In the genomic region with DNA sequence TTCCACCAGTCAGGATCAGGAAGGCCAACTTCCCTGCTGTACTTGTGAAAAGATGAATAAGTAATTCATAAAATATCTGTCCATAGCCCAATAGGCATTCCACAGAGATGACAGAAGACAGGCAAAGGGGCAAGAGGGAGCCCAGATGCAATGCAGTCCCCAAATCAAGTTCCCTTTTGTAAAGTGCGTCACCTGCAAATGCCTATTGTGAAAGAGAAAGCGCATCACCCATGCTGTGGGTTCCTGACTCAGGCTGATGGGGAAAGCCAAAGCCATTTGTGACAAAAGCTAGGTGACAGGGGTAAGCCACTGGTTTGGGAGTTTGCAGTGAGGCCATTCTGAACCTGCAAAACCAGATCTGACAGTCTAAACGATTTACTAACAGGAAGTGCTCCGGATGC, we compare ENCODE assay signal across 12 cellular contexts.
DNase-seq lines count a peak whose midpoint lies in the region; ATAC-seq and TF ChIP-seq lines count a peak whose summit lies in the region.
"Had no signal": no experiment of that assay in that cellular context is flagged by ENCODE, and none has a peak within 500 bp of the region (broad histone marks: within the 10 kb centered on the region; RNA-seq: fewer than 3 reads in every experiment).

No MANE protein-coding gene starts in this region.

- H3K36me3 Mint-ChIP-seq in activated T-helper 2 cell treated with anti-CD3 and anti-CD28 coated beads, Interferon-gamma antibody, Interleukin-2, Interleukin-4, amounts not matched to agents 10 μg/mL and 5 μg/mL and 100 μg/mL, durations not matched to agents 14 hours and 24 hours and 36 hours (ENCODE audit: low read depth) = no peaks in the 10 kb centered on the region

- no peak overlapping the region for H3K27ac ChIP-seq in hepatocyte
- H3K27ac ChIP-seq in stomach = no peak overlapping the region
- H3K27ac ChIP-seq: left ventricle myocardium inferior had no signal

- peak overlapping the region; percentile 14 for H3K27ac Mint-ChIP-seq in activated T-helper 2 cell treated with anti-CD3 and anti-CD28 coated beads, Interferon-gamma antibody, Interleukin-2, Interleukin-4, amounts not matched to agents 10 μg/mL and 5 μg/mL and 100 μg/mL, durations not matched to agents 14 hours and 24 hours and 36 hours

- no peak overlapping the region for H3K4me2 ChIP-seq in hepatocyte

- no peak for TF ChIP-seq EP300 in stomach (IDR thresholded peaks at IDR 0.05)

- peaks cover 2% of the 10 kb centered on the region for H3K27me3 Mint-ChIP-seq in activated T-helper 2 cell treated with anti-CD3 and anti-CD28 coated beads, Interferon-gamma antibody, Interleukin-2, Interleukin-4, amounts not matched to agents 10 μg/mL and 5 μg/mL and 100 μg/mL, durations not matched to agents 14 hours and 24 hours and 36 hours (ENCODE audit: low read depth)

- H3K4me1 ChIP-seq in hepatocyte (ENCODE audit: insufficient read depth) (no peaks in the 10 kb centered on the region), stomach (no peaks in the 10 kb centered on the region)
- H3K4me1 ChIP-seq: left ventricle myocardium inferior had no signal

- no peaks in the 10 kb centered on the region for H3K79me2 ChIP-seq in hepatocyte

- no peaks in the 10 kb centered on the region for H4K20me1 ChIP-seq in hepatocyte (ENCODE audit: insufficient read depth, poor library complexity, severe bottlenecking)

- no peak for TF ChIP-seq POLR2A in stomach (IDR thresholded peaks at IDR 0.05)

- intact Hi-C loops in activated T-helper 2 cell treated with anti-CD3 and anti-CD28 coated beads, Interferon-gamma antibody, Interleukin-2, Interleukin-4, amounts not matched to agents 10 μg/mL and 5 μg/mL and 100 μg/mL, durations not matched to agents 14 hours and 24 hours and 36 hours (cut with micrococcal nuclease) = no loop called here
- intact Hi-C loops in stomach (cut with DNase I; ENCODE audit: low total_unique reads) = no loop called here

- no peak overlapping the region for H2AFZ ChIP-seq in hepatocyte

- peak; percentile 59 for DNase-seq in stimulated activated CD4-positive, alpha-beta T cell treated with anti-CD3 and anti-CD28 coated beads, Interleukin-1b, Interleukin-23, amount 100 ng/mL, for 48 hours
- no peak for DNase-seq in stimulated activated CD4-positive, alpha-beta T cell treated with anti-CD3 and anti-CD28 coated beads, Interleukin-2, amount 100 ng/mL, for 48 hours
- DNase-seq in LNCaP clone FGC (ENCODE audit: low read depth) = peak; percentile 4
- DNase-seq in activated T-helper 2 cell treated with anti-CD3 and anti-CD28 coated beads, Interferon-gamma antibody, Interleukin-2, Interleukin-4, amounts not matched to agents 10 μg/mL and 5 μg/mL and 100 μg/mL, durations not matched to agents 14 hours and 24 hours and 36 hours (ENCODE audit: low spot score) = peak; percentile 31
- DNase-seq in hepatocyte (ENCODE audit: low spot score) = no peak
- DNase-seq in stomach = no peak
- DNase-seq: left ventricle myocardium inferior; NCI-H187; stimulated activated CD4-positive, alpha-beta T cell treated with anti-CD3 and anti-CD28 coated beads, Interleukin-4, amount 100 ng/mL, for 24 hours had no signal

- no peak for ATAC-seq in HG03520 (IDR thresholded peaks at IDR 0.05; ENCODE audit: unreplicated experiment)
- ATAC-seq in HG02763 (IDR thresholded peaks at IDR 0.05; ENCODE audit: unreplicated experiment) = no peak
- ATAC-seq: Panc1 had no signal

- H3K4me3 ChIP-seq in LNCaP clone FGC (ENCODE audit: low read depth, low read length) (no peak overlapping the region), hepatocyte (no peak overlapping the region), stomach (no peak overlapping the region)
- H3K4me3 ChIP-seq: left ventricle myocardium inferior had no signal

- H3K36me3 ChIP-seq in hepatocyte (replicated peaks; ENCODE audit: insufficient read depth, low read depth) (no peaks in the 10 kb centered on the region), stomach (no peaks in the 10 kb centered on the region)
- H3K36me3 ChIP-seq: left ventricle myocardium inferior had no signal

- H3K27me3 ChIP-seq in hepatocyte = peaks cover 17% of the 10 kb centered on the region
- peaks cover 0 to 55% (median 4%) of the 10 kb centered on the region in 3 donors for H3K27me3 ChIP-seq in stomach

- no peak overlapping the region for H3K4me3 Mint-ChIP-seq in activated T-helper 2 cell treated with anti-CD3 and anti-CD28 coated beads, Interferon-gamma antibody, Interleukin-2, Interleukin-4, amounts not matched to agents 10 μg/mL and 5 μg/mL and 100 μg/mL, durations not matched to agents 14 hours and 24 hours and 36 hours (ENCODE audit: low read depth)

- peaks cover 13% of the 10 kb centered on the region for H3K4me1 Mint-ChIP-seq in activated T-helper 2 cell treated with anti-CD3 and anti-CD28 coated beads, Interferon-gamma antibody, Interleukin-2, Interleukin-4, amounts not matched to agents 10 μg/mL and 5 μg/mL and 100 μg/mL, durations not matched to agents 14 hours and 24 hours and 36 hours (ENCODE audit: low read depth)

- WGBS in hepatocyte (ENCODE audit: low lambda C conversion rate, missing lambda C conversion rate) = 60% methylated on average over 4 of the region's 4 CpGs
- 33 to 40% (median 34%) methylated on average over 4 of the region's 4 CpGs for WGBS in stomach, 5 donors

- TF ChIP-seq CTCF in LNCaP clone FGC (IDR thresholded peaks at IDR 0.05; ENCODE audit: control insufficient read depth, extremely low read depth, insufficient read depth) = no peak
- TF ChIP-seq CTCF in hepatocyte (IDR thresholded peaks at IDR 0.05; ENCODE audit: poor library complexity) = no peak
- no peak for TF ChIP-seq CTCF in stomach (IDR thresholded peaks at IDR 0.05)

- no peaks in the 10 kb centered on the region for H3K9me2 ChIP-seq in hepatocyte (replicated peaks; ENCODE audit: insufficient read depth)

- H3K9me3 Mint-ChIP-seq in activated T-helper 2 cell treated with anti-CD3 and anti-CD28 coated beads, Interferon-gamma antibody, Interleukin-2, Interleukin-4, amounts not matched to agents 10 μg/mL and 5 μg/mL and 100 μg/mL, durations not matched to agents 14 hours and 24 hours and 36 hours = no peaks in the 10 kb centered on the region

- H3K9me3 ChIP-seq in hepatocyte (ENCODE audit: low read depth) (no peaks in the 10 kb centered on the region), stomach (no peaks in the 10 kb centered on the region)
- H3K9me3 ChIP-seq: left ventricle myocardium inferior had no signal

Comparison
In these comparisons a context has a peak if more than half of its experiments do, and no peak if none do; other contexts are left out.
1. DNase-seq: peak in stimulated activated CD4-positive, alpha-beta T cell treated with anti-CD3 and anti-CD28 coated beads, Interleukin-1b, Interleukin-23, amount 100 ng/mL, for 48 hours (single experiment), LNCaP clone FGC (single experiment) and activated T-helper 2 cell treated with anti-CD3 and anti-CD28 coated beads, Interferon-gamma antibody, Interleukin-2, Interleukin-4, amounts not matched to agents 10 μg/mL and 5 μg/mL and 100 μg/mL, durations not matched to agents 14 hours and 24 hours and 36 hours (single experiment); none in stimulated activated CD4-positive, alpha-beta T cell treated with anti-CD3 and anti-CD28 coated beads, Interleukin-2, amount 100 ng/mL, for 48 hours (0 of 2), hepatocyte (single experiment) and stomach (single experiment).